In genomic region chrX:38636949-38637819, GRCh38 we compare ENCODE assay signal across 1 cellular context.
TF ChIP-seq lines count a peak whose summit lies in the region.

No MANE protein-coding gene starts in this region.

TF ChIP-seq in HepG2, 621 proteins besides CTCF, POLR2A, EP300 and RAD21 (continued from another document and continues in another):
- no peak for TF ChIP-seq STAT6 (CRISPR knock-in tag; IDR thresholded peaks at IDR 0.05; ENCODE audit: borderline replicate concordance)
- TF ChIP-seq ZNF574 (CRISPR knock-in tag; IDR thresholded peaks at IDR 0.05), result no peak
- TF ChIP-seq ZNF512B (CRISPR knock-in tag; IDR thresholded peaks at IDR 0.05; ENCODE audit: borderline replicate concordance), result no peak
- peak; percentile 52; the same call in 1 of the 2 replicates for TF ChIP-seq BCL6 (CRISPR knock-in tag; IDR thresholded peaks at IDR 0.05)
- 0 out of 2 replicates have a peak, but pooled peaks have one; percentile 31 for TF ChIP-seq ZNF644 (CRISPR knock-in tag; IDR thresholded peaks at IDR 0.05; ENCODE audit: low read depth)
- no peak for TF ChIP-seq PHB2 (IDR thresholded peaks at IDR 0.05; ENCODE audit: partially characterized antibody)
- TF ChIP-seq GZF1 (CRISPR knock-in tag; IDR thresholded peaks at IDR 0.05), result no peak
- TF ChIP-seq ARHGAP35 (CRISPR knock-in tag; IDR thresholded peaks at IDR 0.05; ENCODE audit: borderline replicate concordance), result no peak
- TF ChIP-seq ZNF710 (CRISPR knock-in tag; IDR thresholded peaks at IDR 0.05; ENCODE audit: borderline replicate concordance), result no peak
- TF ChIP-seq SETDB1 (CRISPR knock-in tag; IDR thresholded peaks at IDR 0.05; ENCODE audit: borderline replicate concordance), result no peak
- no peak for TF ChIP-seq ZEB1 (IDR thresholded peaks at IDR 0.05; ENCODE audit: insufficient replicate concordance, low read depth)
- no peak for TF ChIP-seq FOXA1 (IDR thresholded peaks at IDR 0.05)
- peak; percentile 40; the same call in 1 of the 2 replicates for TF ChIP-seq FOXA1 (CRISPR knock-in tag; IDR thresholded peaks at IDR 0.05)
- peak; percentile 45; the same call in 1 of the 2 replicates for TF ChIP-seq HDAC2 (CRISPR knock-in tag; IDR thresholded peaks at IDR 0.05)
- no peak for TF ChIP-seq ZBTB7A (CRISPR knock-in tag; IDR thresholded peaks at IDR 0.05)
- TF ChIP-seq ZNF616 (CRISPR knock-in tag; IDR thresholded peaks at IDR 0.05; ENCODE audit: low read depth), result no peak
- no peak for TF ChIP-seq BORCS8-MEF2B (CRISPR knock-in tag; IDR thresholded peaks at IDR 0.05)
- no peak for TF ChIP-seq ATF3 (CRISPR knock-in tag; IDR thresholded peaks at IDR 0.05)
- no peak for TF ChIP-seq ZKSCAN1 (IDR thresholded peaks at IDR 0.05; ENCODE audit: low read length)
- peak; percentile 71; the same call in 1 of the 2 replicates for TF ChIP-seq NR2F2 (IDR thresholded peaks at IDR 0.05; ENCODE audit: borderline replicate concordance, low read depth)
- no peak for TF ChIP-seq CREM (IDR thresholded peaks at IDR 0.05)
- no peak for TF ChIP-seq CREM (CRISPR knock-in tag; IDR thresholded peaks at IDR 0.05)
- TF ChIP-seq SRSF9 (IDR thresholded peaks at IDR 0.05; ENCODE audit: borderline replicate concordance, insufficient read depth, low read depth, low read length, poor library complexity, severe bottlenecking), result no peak
- TF ChIP-seq NFIC (IDR thresholded peaks at IDR 0.05; ENCODE audit: low read length), result peak; percentile 41; the same call in 1 of the 2 replicates
- TF ChIP-seq KLF6 (CRISPR knock-in tag; IDR thresholded peaks at IDR 0.05), result no peak
- TF ChIP-seq SALL1 (CRISPR knock-in tag; IDR thresholded peaks at IDR 0.05), result peak; percentile 57; the same call in 1 of the 2 replicates
- TF ChIP-seq ATF1 (CRISPR knock-in tag; IDR thresholded peaks at IDR 0.05), result no peak
- TF ChIP-seq ZNF513 (CRISPR knock-in tag; conservative IDR thresholded peaks at IDR 0.05), result no peak
- no peak for TF ChIP-seq THAP8 (CRISPR knock-in tag; IDR thresholded peaks at IDR 0.05; ENCODE audit: borderline replicate concordance)
- TF ChIP-seq CEBPG (CRISPR knock-in tag; IDR thresholded peaks at IDR 0.05), result 0 out of 2 replicates have a peak, but pooled peaks have one; percentile 23
- TF ChIP-seq ZSCAN29 (CRISPR knock-in tag; conservative IDR thresholded peaks at IDR 0.05), result no peak
- no peak for TF ChIP-seq ZNF547 (CRISPR knock-in tag; IDR thresholded peaks at IDR 0.05)
- no peak for TF ChIP-seq ZNF230 (CRISPR knock-in tag; IDR thresholded peaks at IDR 0.05)
- TF ChIP-seq ZNF101 (CRISPR knock-in tag; IDR thresholded peaks at IDR 0.05; ENCODE audit: borderline replicate concordance, low read depth), result no peak
- no peak for TF ChIP-seq SSRP1 (CRISPR knock-in tag; IDR thresholded peaks at IDR 0.05)
- peak; percentile 59; the same call in 1 of the 2 replicates for TF ChIP-seq NR2F6 (IDR thresholded peaks at IDR 0.05)
- TF ChIP-seq NR2F6 (CRISPR knock-in tag; IDR thresholded peaks at IDR 0.05), result peak; percentile 56
- TF ChIP-seq ZNF282 (IDR thresholded peaks at IDR 0.05; ENCODE audit: partially characterized antibody), result no peak
- no peak for TF ChIP-seq ZIK1 (CRISPR knock-in tag; IDR thresholded peaks at IDR 0.05; ENCODE audit: borderline replicate concordance, low read depth)
- peak; percentile 35; the same call in 1 of the 2 replicates for TF ChIP-seq PITX1 (CRISPR knock-in tag; IDR thresholded peaks at IDR 0.05)
- no peak for TF ChIP-seq ZNF232 (CRISPR knock-in tag; IDR thresholded peaks at IDR 0.05; ENCODE audit: borderline replicate concordance)
- TF ChIP-seq TOE1 (CRISPR knock-in tag; IDR thresholded peaks at IDR 0.05), result no peak
- TF ChIP-seq ZNF121 (CRISPR knock-in tag; IDR thresholded peaks at IDR 0.05), result peak; percentile 91
- TF ChIP-seq ZNF562 (CRISPR knock-in tag; IDR thresholded peaks at IDR 0.05; ENCODE audit: borderline replicate concordance), result no peak
- TF ChIP-seq ZSCAN31 (CRISPR knock-in tag; IDR thresholded peaks at IDR 0.05; ENCODE audit: low read depth), result no peak
- TF ChIP-seq HDAC1 (CRISPR knock-in tag; IDR thresholded peaks at IDR 0.05), result 0 out of 2 replicates have a peak, but pooled peaks have one; percentile 33
- no peak for TF ChIP-seq KLF15 (CRISPR knock-in tag; IDR thresholded peaks at IDR 0.05; ENCODE audit: borderline replicate concordance)
- TF ChIP-seq PHF5A (CRISPR knock-in tag; IDR thresholded peaks at IDR 0.05; ENCODE audit: low read depth, unreplicated experiment), result peak; percentile 46
- TF ChIP-seq THAP9 (CRISPR knock-in tag; IDR thresholded peaks at IDR 0.05; ENCODE audit: borderline replicate concordance), result no peak
